22 cellular contexts compared by ENCODE assay signal in genomic region chr5:33843579-33843978, GRCh38. TPM values are rescaled to one million over a fixed set of nuclear protein-coding genes. Genes with fewer than 3 reads are reported as not detected.
DNase-seq lines count a peak whose midpoint lies in the region; TF ChIP-seq lines count a peak whose summit lies in the region.
"Had no signal": no experiment of that assay in that cellular context is flagged by ENCODE, and none has a peak within 500 bp of the region (broad histone marks: within the 10 kb centered on the region; RNA-seq: fewer than 3 reads in every experiment).

No MANE protein-coding gene starts in this region.

- POLR2A ChIA-PET in MCF 10A (lab: Yijun Ruan, JAX) = interaction anchor here (1.2 kb wide), 1 partner anchor 10 kb away, joined by 4 read pairs; no protein-coding TSS in a partner anchor

- peaks cover 7% of the 10 kb centered on the region for H3K4me1 Mint-ChIP-seq in MCF 10A (ENCODE audit: insufficient read depth, unreplicated experiment)

- no peaks in the 10 kb centered on the region for H3K36me3 ChIP-seq in breast epithelium
- no peaks in the 10 kb centered on the region for H3K36me3 ChIP-seq in adipocyte (ENCODE audit: control insufficient read depth, insufficient read depth, low read length, severe bottlenecking)
- no peaks in the 10 kb centered on the region for H3K36me3 ChIP-seq in smooth muscle cell (ENCODE audit: low read depth)
- H3K36me3 ChIP-seq in WERI-Rb-1 = no peaks in the 10 kb centered on the region
- H3K36me3 ChIP-seq: HAP-1, transverse colon had no signal

- no peak overlapping the region for H3K9ac ChIP-seq in adipocyte (ENCODE audit: low read length)
- H3K9ac ChIP-seq in smooth muscle cell (ENCODE audit: low read depth) = no peak overlapping the region

- no peaks in the 10 kb centered on the region for H3K4me1 ChIP-seq in breast epithelium
- peaks cover 8% of the 10 kb centered on the region for H3K4me1 ChIP-seq in adipocyte (ENCODE audit: control insufficient read depth, insufficient read depth, low read length)
- H3K4me1 ChIP-seq in smooth muscle cell (ENCODE audit: low read depth) = no peaks in the 10 kb centered on the region
- H3K4me1 ChIP-seq: HAP-1, transverse colon had no signal

- no peaks in the 10 kb centered on the region for H3K9me3 ChIP-seq in breast epithelium
- H3K9me3 ChIP-seq in adipocyte (ENCODE audit: control insufficient read depth, low read length) = no peaks in the 10 kb centered on the region
- no peaks in the 10 kb centered on the region for H3K9me3 ChIP-seq in smooth muscle cell (replicated peaks; ENCODE audit: low read depth)
- no peaks in the 10 kb centered on the region for H3K9me3 ChIP-seq in WERI-Rb-1 (ENCODE audit: severe bottlenecking)
- H3K9me3 ChIP-seq: HAP-1, transverse colon had no signal

- no TSS peak for BruUV-seq in MCF 10A (replicated peaks; lab: Mats Ljungman, UMichigan)

- intact Hi-C loops in MCF 10A (cut with micrococcal nuclease) (no loop called here), breast epithelium (cut with DNase I; ENCODE audit: low total_unique reads) (no loop called here)

- no peak overlapping the region for H3K4me3 Mint-ChIP-seq in MCF 10A (ENCODE audit: unreplicated experiment)
- H3K4me3 Mint-ChIP-seq: activated CD4-positive, alpha-beta T cell treated with anti-CD3 and anti-CD28 coated beads for 36 hours had no signal

- H4K20me1 ChIP-seq in smooth muscle cell (ENCODE audit: low read depth) = peaks cover 33% of the 10 kb centered on the region

- H3K4me3 ChIP-seq in breast epithelium = no peak overlapping the region
- no peak overlapping the region for H3K4me3 ChIP-seq in adipocyte (ENCODE audit: low read length)
- H3K4me3 ChIP-seq in fibroblast of mammary gland (ENCODE audit: control insufficient read depth, low read depth, low read length) = no peak overlapping the region
- no peak overlapping the region for H3K4me3 ChIP-seq in smooth muscle cell
- H3K4me3 ChIP-seq in WERI-Rb-1 (ENCODE audit: low read depth, low read length) = no peak overlapping the region
- H3K4me3 ChIP-seq: HAP-1, transverse colon had no signal

- WGBS in smooth muscle cell (ENCODE audit: low lambda C conversion rate) = 82% methylated on average over 3 of the region's 3 CpGs

- H3K27ac ChIP-seq in breast epithelium (no peak overlapping the region), smooth muscle cell (ENCODE audit: low read depth) (peak overlapping the region; percentile 34), WERI-Rb-1 (no peak overlapping the region)
- H3K27ac ChIP-seq: transverse colon had no signal

- no peak overlapping the region for H3K27ac Mint-ChIP-seq in MCF 10A (ENCODE audit: low read depth, unreplicated experiment)
- H3K27ac Mint-ChIP-seq: activated CD4-positive, alpha-beta T cell treated with anti-CD3 and anti-CD28 coated beads for 36 hours; CD4-positive, CD25-positive, alpha-beta regulatory T cell had no signal

- TF ChIP-seq CTCF in MCF 10A (IDR thresholded peaks at IDR 0.05; ENCODE audit: unreplicated experiment) = no peak
- no peak for TF ChIP-seq CTCF in breast epithelium (IDR thresholded peaks at IDR 0.05)
- TF ChIP-seq CTCF in fibroblast of mammary gland (conservative IDR thresholded peaks at IDR 0.05; ENCODE audit: control insufficient read depth, insufficient read depth, low read depth, low read length) = no peak
- TF ChIP-seq CTCF in smooth muscle cell (IDR thresholded peaks at IDR 0.05; ENCODE audit: borderline replicate concordance, insufficient read depth, poor library complexity, severe bottlenecking) = no peak
- no peak for TF ChIP-seq CTCF in WERI-Rb-1 (IDR thresholded peaks at IDR 0.05; ENCODE audit: low read depth, low read length)

- H3K27me3 Mint-ChIP-seq in MCF 10A (ENCODE audit: insufficient read depth, unreplicated experiment) = no peaks in the 10 kb centered on the region
- H3K27me3 Mint-ChIP-seq: activated CD4-positive, alpha-beta T cell treated with anti-CD3 and anti-CD28 coated beads for 36 hours had no signal

- H3K27me3 ChIP-seq in breast epithelium (no peaks in the 10 kb centered on the region), adipocyte (replicated peaks; ENCODE audit: control insufficient read depth, insufficient read depth, low read length) (no peaks in the 10 kb centered on the region), smooth muscle cell (ENCODE audit: low read depth) (no peaks in the 10 kb centered on the region), WERI-Rb-1 (ENCODE audit: insufficient read depth, low read depth, severe bottlenecking) (peaks cover 72% of the 10 kb centered on the region)
- H3K27me3 ChIP-seq: transverse colon had no signal

- no peak overlapping the region for H2AFZ ChIP-seq in smooth muscle cell (ENCODE audit: low read depth)

- H3F3A ChIP-seq in smooth muscle cell (ENCODE audit: low read depth) = no peaks in the 10 kb centered on the region

- CTCF ChIA-PET in MCF 10A (lab: Yijun Ruan, JAX) = no interaction called here

- H3K4me2 ChIP-seq in smooth muscle cell = peak overlapping the region; percentile 46

- H3K36me3 Mint-ChIP-seq in MCF 10A (ENCODE audit: insufficient read depth, unreplicated experiment) = no peaks in the 10 kb centered on the region
- H3K36me3 Mint-ChIP-seq: CD4-positive, CD25-positive, alpha-beta regulatory T cell had no signal

- peaks cover 70% of the 10 kb centered on the region for H3K79me2 ChIP-seq in smooth muscle cell (ENCODE audit: low read depth)

- DNase-seq in MCF 10A (ENCODE audit: unreplicated experiment) (peak; percentile 39), breast epithelium (ENCODE audit: low spot score in 2 of 2) (no peak), adipocyte (ENCODE audit: low read depth) (peak; percentile 43), fibroblast of mammary gland (ENCODE audit: low read depth) (peak; percentile 82), smooth muscle cell (lab: John Stamatoyannopoulos, UW; ENCODE audit: unreplicated experiment) (no peak), NCI-H2029 (lab: John Stamatoyannopoulos, UW) (no peak), WERI-Rb-1 (no peak)
- no peak for DNase-seq in activated CD4-positive, alpha-beta T cell treated with anti-CD3 and anti-CD28 coated beads, Interleukin-2, amount 50 U/mL, for 4 hours
- DNase-seq: activated CD4-positive, alpha-beta T cell treated with anti-CD3 and anti-CD28 coated beads for 36 hours; activated gamma-delta T cell; CD4-positive, CD25-positive, alpha-beta regulatory T cell; DMS53; KG1; left ventricle myocardium superior; NCI-H1092; NCI-H526; occipital lobe; right cardiac atrium; stimulated activated naive CD8-positive, alpha-beta T cell treated with anti-CD3 and anti-CD28 coated beads, Interleukin-15, Interleukin-2, amounts not matched to agents 100 U/mL and 50 U/mL, for 24 hours; transverse colon had no signal

- TF ChIP-seq POLR2A in breast epithelium (IDR thresholded peaks at IDR 0.05) = no peak

- H3K9me3 Mint-ChIP-seq in MCF 10A (ENCODE audit: unreplicated experiment) = no peaks in the 10 kb centered on the region

RNA-seq across cellular contexts. Expression of gene ADAMTS12, which starts 48.2 kb away (rescaled TPM):
- total RNA-seq in MCF 10A (2022) (not detected in 2 replicates), breast epithelium (10 to 100 TPM in 2 of 3 donors, 1 to 10 TPM in 1; 4.4 to 17.4 (median 15.0) TPM), smooth muscle cell (84.9 and 97.4 TPM in 2 replicates)
- polyA plus RNA-seq in smooth muscle cell = 21.4 and 34.3 TPM in 2 replicates
- total RNA-seq: activated CD4-positive, alpha-beta T cell treated with anti-CD3 and anti-CD28 coated beads for 36 hours; CD4-positive, CD25-positive, alpha-beta regulatory T cell; SK-MEL-5 had no signal
- polyA plus RNA-seq: CD4-positive, CD25-positive, alpha-beta regulatory T cell had no signal

Comparison
In these comparisons a context has a peak if more than half of its experiments do, and no peak if none do; other contexts are left out.
1. DNase-seq: peak in MCF 10A (single experiment), adipocyte (single experiment) and fibroblast of mammary gland (single experiment); none in breast epithelium (0 of 2), smooth muscle cell (single experiment), NCI-H2029 (single experiment), WERI-Rb-1 (single experiment) and activated CD4-positive, alpha-beta T cell treated with anti-CD3 and anti-CD28 coated beads, Interleukin-2, amount 50 U/mL, for 4 hours (0 of 2).